Comparison of ENCODE assay signal across 12 cellular contexts in the genomic region with DNA sequence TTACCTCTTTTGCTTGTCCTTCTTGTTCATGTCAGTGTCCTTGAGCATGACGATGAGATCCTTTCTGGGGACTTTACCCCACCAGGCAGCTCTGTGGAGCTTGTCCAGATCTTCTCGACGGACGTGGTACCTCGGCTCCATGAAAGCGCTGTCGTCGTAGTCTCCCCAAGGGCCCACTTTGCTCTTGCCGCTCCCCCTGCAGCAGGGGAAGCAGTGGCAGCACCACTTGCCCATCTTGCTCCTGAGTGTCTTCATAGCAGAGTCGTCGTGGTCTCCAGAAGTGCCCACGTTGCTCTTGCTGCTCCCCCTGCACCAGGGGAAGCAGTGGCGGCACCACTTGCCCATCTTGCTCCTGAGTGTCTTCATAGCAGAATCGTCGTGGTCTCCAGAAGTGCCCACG. TPM values are rescaled to one million over a fixed set of nuclear protein-coding genes. Genes with fewer than 3 reads are reported as not detected.
"Had no signal": no experiment of that assay in that cellular context is flagged by ENCODE, and none has a peak within 500 bp of the region (broad histone marks: within the 10 kb centered on the region; RNA-seq: fewer than 3 reads in every experiment).

No MANE protein-coding gene starts in this region.

RNA-seq across cellular contexts. Expression of a gene that starts 0.4 kb away (rescaled TPM):
- total RNA-seq: stomach, subcutaneous adipose tissue, suprapubic skin, temporal lobe, thoracic aorta, tibial nerve, transverse colon, upper lobe of left lung, ureter, urinary bladder, uterus, vagina had no signal
- polyA plus RNA-seq: stomach, urinary bladder had no signal
